15 cellular contexts compared by ENCODE assay signal in the genomic region with DNA sequence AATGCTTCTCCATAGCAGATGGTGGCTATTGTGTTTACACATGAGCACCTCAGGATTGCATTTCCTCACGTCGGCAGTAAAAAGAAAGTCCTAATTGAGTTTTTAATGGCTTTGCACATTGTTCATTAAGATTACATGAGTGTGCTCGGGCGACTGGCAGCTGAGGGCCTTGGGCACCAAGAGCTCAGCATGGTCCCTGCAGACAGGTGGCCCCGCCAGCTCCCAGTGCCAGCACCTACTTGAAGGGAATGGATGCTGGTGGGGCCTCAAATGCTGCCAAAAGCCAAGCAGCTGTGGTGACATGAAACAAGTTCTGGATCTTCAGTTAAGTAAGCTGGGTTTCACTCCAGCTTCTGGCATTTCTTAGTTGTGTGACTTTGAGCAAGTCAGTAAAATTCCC.
"Had no signal": no experiment of that assay in that cellular context is flagged by ENCODE, and none has a peak within 500 bp of the region (broad histone marks: within the 10 kb centered on the region; RNA-seq: fewer than 3 reads in every experiment).

No MANE protein-coding gene starts in this region.

- H3K4me1 Mint-ChIP-seq: natural killer cell; stimulated activated memory B cell treated with anti-CD40 and anti-IgM and Interleukin-4, amounts not matched to agents 10 μg/mL and 1 μg/mL and 100 μg/mL, for 72 hours had no signal

- H3K36me3 Mint-ChIP-seq: natural killer cell; stimulated activated memory B cell treated with anti-CD40 and anti-IgM and Interleukin-4, amounts not matched to agents 10 μg/mL and 1 μg/mL and 100 μg/mL, for 72 hours had no signal

- H3K27me3 Mint-ChIP-seq: stimulated activated memory B cell treated with anti-CD40 and anti-IgM and Interleukin-4, amounts not matched to agents 10 μg/mL and 1 μg/mL and 100 μg/mL, for 72 hours had no signal

- ATAC-seq: natural killer cell; stimulated activated memory B cell treated with anti-CD40 and anti-IgM and Interleukin-4, amounts not matched to agents 10 μg/mL and 1 μg/mL and 100 μg/mL, for 72 hours had no signal

- H3K4me2 ChIP-seq: hepatocyte had no signal

- H3K4me3 Mint-ChIP-seq: natural killer cell; stimulated activated memory B cell treated with anti-CD40 and anti-IgM and Interleukin-4, amounts not matched to agents 10 μg/mL and 1 μg/mL and 100 μg/mL, for 72 hours had no signal

- H3K36me3 ChIP-seq: esophagus muscularis mucosa, left ventricle myocardium inferior, neutrophil had no signal

- H3K27ac Mint-ChIP-seq: natural killer cell; stimulated activated memory B cell treated with anti-CD40 and anti-IgM and Interleukin-4, amounts not matched to agents 10 μg/mL and 1 μg/mL and 100 μg/mL, for 72 hours had no signal

- H3K4me3 ChIP-seq: esophagus muscularis mucosa, hepatocyte, left ventricle myocardium inferior had no signal

- H3K4me1 ChIP-seq: esophagus muscularis mucosa, left ventricle myocardium inferior had no signal

- H3K27me3 ChIP-seq: esophagus muscularis mucosa, neutrophil had no signal

- H3K9me3 ChIP-seq: neutrophil had no signal

- DNase-seq: activated CD4-positive, alpha-beta T cell treated with anti-CD3 and anti-CD28 coated beads for 1 hour; activated CD4-positive, alpha-beta T cell treated with anti-CD3 and anti-CD28 coated beads, Interleukin-2, amount 50 U/mL, for 4 hours; activated naive CD4-positive, alpha-beta T cell; activated T-cell treated with anti-CD3 and anti-CD28 coated beads for 4 hours; aorta; cortex of kidney; effector CD4-positive, alpha-beta T cell; left ventricle myocardium inferior; natural killer cell; stimulated activated CD4-positive, alpha-beta T cell treated with anti-CD3 and anti-CD28 coated beads, Interleukin-2, amount 100 ng/mL, for 48 hours had no signal

- H2AFZ ChIP-seq: hepatocyte, parathyroid adenoma had no signal

- H3K79me2 ChIP-seq: hepatocyte, parathyroid adenoma had no signal

- H3K27ac ChIP-seq: esophagus muscularis mucosa, hepatocyte, left ventricle myocardium inferior, neutrophil, parathyroid adenoma had no signal
